ENCODE assay signal across 29 cellular contexts in genomic region chr2:128156812-128157211, GRCh38.
"Had no signal": no experiment of that assay in that cellular context is flagged by ENCODE, and none has a peak within 500 bp of the region (broad histone marks: within the 10 kb centered on the region; RNA-seq: fewer than 3 reads in every experiment).

No MANE protein-coding gene starts in this region.

- DNase-seq: dermis blood vessel endothelial cell; effector memory CD8-positive, alpha-beta T cell; foreskin fibroblast; heart left ventricle; kidney; mesenchymal stem cell; mucosa of descending colon; naive B cell; right lobe of liver; stimulated activated CD4-positive, alpha-beta T cell treated with anti-CD3 and anti-CD28 coated beads, Interleukin-12 subunit alpha, Interleukin-12 subunit beta, amount 100 ng/mL, for 4 hours; stimulated activated CD4-positive, alpha-beta T cell treated with anti-CD3 and anti-CD28 coated beads, Interleukin-1b, Interleukin-23, amount 100 ng/mL, for 48 hours; stimulated activated CD4-positive, alpha-beta T cell treated with anti-CD3 and anti-CD28 coated beads, Interleukin-4, amount 100 ng/mL, for 1 hour; stimulated activated CD8-positive, alpha-beta memory T cell treated with anti-CD3 and anti-CD28 coated beads, Interleukin-4, amount 100 ng/mL, for 48 hours; stimulated activated naive CD8-positive, alpha-beta T cell treated with anti-CD3 and anti-CD28 coated beads, Interleukin-15, Interleukin-2, amounts not matched to agents 100 U/mL and 50 U/mL, for 24 hours; substantia nigra; testis; tibial artery had no signal

- H3K4me3 ChIP-seq: coronary artery, gastroesophageal sphincter, heart left ventricle, hepatocyte, mucosa of descending colon, neural progenitor cell, right lobe of liver, smooth muscle cell, testis, tibial artery had no signal

- H3K9me3 ChIP-seq: gastroesophageal sphincter, heart left ventricle, mucosa of descending colon, right lobe of liver, testis, tibial artery had no signal

- H3K9ac ChIP-seq: neural progenitor cell, parathyroid adenoma had no signal

- ATAC-seq: effector memory CD8-positive, alpha-beta T cell; gastroesophageal sphincter; left lobe of liver; mucosa of descending colon; natural killer cell treated with Interleukin-12 subunit alpha and Interleukin-12 subunit beta and Interleukin-15 and Interleukin-18, amount 100 ng/mL, for 72 hours; right lobe of liver; stimulated activated naive CD8-positive, alpha-beta T cell treated with anti-CD3 and anti-CD28 coated beads, Interleukin-15, Interleukin-2, amounts not matched to agents 100 U/mL and 50 U/mL, for 24 hours had no signal

- FAIRE-seq: endometrium, kidney had no signal

- H3K4me2 ChIP-seq: hepatocyte, neural progenitor cell, smooth muscle cell had no signal

- H3K27ac Mint-ChIP-seq: effector memory CD8-positive, alpha-beta T cell; mesothelial cell of epicardium; natural killer cell treated with Interleukin-12 subunit alpha and Interleukin-12 subunit beta and Interleukin-15 and Interleukin-18, amount 100 ng/mL, for 72 hours; neural progenitor cell; progenitor cell of endocrine pancreas; type B pancreatic cell had no signal

- H3K4me3 Mint-ChIP-seq: effector memory CD8-positive, alpha-beta T cell; mesothelial cell of epicardium; naive B cell; natural killer cell treated with Interleukin-12 subunit alpha and Interleukin-12 subunit beta and Interleukin-15 and Interleukin-18, amount 100 ng/mL, for 72 hours; neural progenitor cell; type B pancreatic cell had no signal

- H3K27me3 Mint-ChIP-seq: effector memory CD8-positive, alpha-beta T cell; naive B cell; natural killer cell treated with Interleukin-12 subunit alpha and Interleukin-12 subunit beta and Interleukin-15 and Interleukin-18, amount 100 ng/mL, for 72 hours; progenitor cell of endocrine pancreas; type B pancreatic cell had no signal

- H3K4me1 Mint-ChIP-seq: neural progenitor cell had no signal

- H3K27me3 ChIP-seq: gastroesophageal sphincter, heart left ventricle, hepatocyte, neural progenitor cell, right lobe of liver, testis, tibial artery had no signal

- H3K9me3 Mint-ChIP-seq: effector memory CD8-positive, alpha-beta T cell; mesothelial cell of epicardium; naive B cell; natural killer cell treated with Interleukin-12 subunit alpha and Interleukin-12 subunit beta and Interleukin-15 and Interleukin-18, amount 100 ng/mL, for 72 hours; neural progenitor cell; type B pancreatic cell had no signal

- H3K27ac ChIP-seq: coronary artery, gastroesophageal sphincter, hepatocyte, neural progenitor cell, parathyroid adenoma, right lobe of liver, testis, tibial artery had no signal

- H3K79me2 ChIP-seq: hepatocyte, parathyroid adenoma had no signal

- H3K4me1 ChIP-seq: gastroesophageal sphincter, neural progenitor cell, parathyroid adenoma, tibial artery had no signal

- H2AFZ ChIP-seq: hepatocyte, neural progenitor cell, parathyroid adenoma had no signal
